Comparison of ENCODE assay signal across 8 cellular contexts in genomic region chr12:118016424-118017264, GRCh38.
DNase-seq lines count a peak whose midpoint lies in the region; ATAC-seq lines count a peak whose summit lies in the region.

TSS of gene RFC5 (plus strand) at chr12:118016703. CDS start at chr12:118016828, 125 bp downstream.

- peak; percentile 98 for DNase-seq in NCI-H526 treated with DMSO at 0.1 percent for 48 hours (lab: John Stamatoyannopoulos, UW)
- peak; percentile 99 for DNase-seq in activated CD4-positive, alpha-beta T cell treated with anti-CD3 and anti-CD28 coated beads for 48 hours
- peak; percentile 45 for DNase-seq in cortex of kidney (lab: John Stamatoyannopoulos, UW)
- peak; percentile 100 for DNase-seq in left kidney (ENCODE audit: low read depth, low spot score)
- peak; percentile 97 for DNase-seq in stimulated activated CD4-positive, alpha-beta T cell treated with anti-CD3 and anti-CD28 coated beads, Interleukin-1b, Interleukin-23, amount 100 ng/mL, for 48 hours

- H3K4me2 ChIP-seq in BLaER1 treated with 17β-estradiol and CSF1 and Interleukin-3, amounts not matched to agents 10 nM and 100 nM = peak within 1 kb of the TSS; percentile 86 to 99 (median 92)

- peaks cover 0 to 7% (median 0%) of the 10 kb centered on the region in 11 experiments; a peak in 1 of 22 replicates for H4K20me1 ChIP-seq in BLaER1 treated with 17β-estradiol and CSF1 and Interleukin-3, amounts not matched to agents 10 nM and 100 nM

- H3K9ac ChIP-seq in BLaER1 treated with 17β-estradiol and CSF1 and Interleukin-3, amounts not matched to agents 10 nM and 100 nM = peak within 1 kb of the TSS; percentile 84 to 94 (median 91)

- H3K36me3 ChIP-seq in BLaER1 treated with 17β-estradiol and CSF1 and Interleukin-3, amounts not matched to agents 10 nM and 100 nM = peaks cover 25 to 38% (median 36%) of the 10 kb centered on the region in 11 experiments

- H3K27me3 ChIP-seq in BLaER1 treated with 17β-estradiol and CSF1 and Interleukin-3, amounts not matched to agents 10 nM and 100 nM = no peaks in the 10 kb centered on the region

- H3K27ac ChIP-seq in BLaER1 treated with 17β-estradiol and CSF1 and Interleukin-3, amounts not matched to agents 10 nM and 100 nM = peak within 1 kb of the TSS; percentile 34 to 91 (median 83); a peak in 21 of 22 replicates

- peak within 1 kb of the TSS; percentile 78 to 96 (median 91) for H3K4me3 ChIP-seq in BLaER1 treated with 17β-estradiol and CSF1 and Interleukin-3, amounts not matched to agents 10 nM and 100 nM

- ATAC-seq in GM19328 (IDR thresholded peaks at IDR 0.05; ENCODE audit: unreplicated experiment) = peak; percentile 98
- ATAC-seq in HG03469 (IDR thresholded peaks at IDR 0.05; ENCODE audit: unreplicated experiment) = peak; percentile 94

- H3K4me1 ChIP-seq in BLaER1 treated with 17β-estradiol and CSF1 and Interleukin-3, amounts not matched to agents 10 nM and 100 nM = peaks cover 19 to 34% (median 26%) of the 10 kb centered on the region in 10 experiments

- peaks cover 0 to 9% (median 4%) of the 10 kb centered on the region in 11 experiments; a peak in 7 of 22 replicates for H3K9me3 ChIP-seq in BLaER1 treated with 17β-estradiol and CSF1 and Interleukin-3, amounts not matched to agents 10 nM and 100 nM (replicated peaks in 1 of 11)

Comparison
In these comparisons a context has a peak if more than half of its experiments do, and no peak if none do; other contexts are left out.
1. Peak in every context shown above with its lines: DNase-seq, ATAC-seq, H3K4me3 ChIP-seq and H3K27ac ChIP-seq.
2. DNase-seq: peak in every context shown above with its lines; median percentile 100 in left kidney; 99 in activated CD4-positive, alpha-beta T cell treated with anti-CD3 and anti-CD28 coated beads for 48 hours; 98 in NCI-H526 treated with DMSO at 0.1 percent for 48 hours; 97 in stimulated activated CD4-positive, alpha-beta T cell treated with anti-CD3 and anti-CD28 coated beads, Interleukin-1b, Interleukin-23, amount 100 ng/mL, for 48 hours; 45 in cortex of kidney.